27 cellular contexts compared by ENCODE assay signal in genomic region chr12:106888348-106888970, GRCh38.
"Had no signal": no experiment of that assay in that cellular context is flagged by ENCODE, and none has a peak within 500 bp of the region (broad histone marks: within the 10 kb centered on the region; RNA-seq: fewer than 3 reads in every experiment).

No MANE protein-coding gene starts in this region.

- H3K27me3 Mint-ChIP-seq: natural killer cell treated with Interleukin-12 subunit alpha and Interleukin-12 subunit beta and Interleukin-15 and Interleukin-18, amount 100 ng/mL, for 72 hours; stimulated activated naive CD8-positive, alpha-beta T cell treated with anti-CD3 and anti-CD28 coated beads, Interleukin-15, amount 100 ng/mL, for 72 hours had no signal

- H3K4me3 ChIP-seq: colonic mucosa, gastrocnemius medialis, heart left ventricle, hepatocyte, left ventricle myocardium inferior, mucosa of descending colon, prostate gland, right atrium auricular region, skin epidermis, spleen, suprapubic skin, transverse colon, vagina had no signal

- FAIRE-seq: kidney had no signal

- H3K4me2 ChIP-seq: hepatocyte had no signal

- H3K79me2 ChIP-seq: hepatocyte had no signal

- H3K4me1 Mint-ChIP-seq: mesothelial cell of epicardium; naive B cell; stimulated activated naive CD8-positive, alpha-beta T cell treated with anti-CD3 and anti-CD28 coated beads, Interleukin-15, amount 100 ng/mL, for 72 hours had no signal

- H3K27ac Mint-ChIP-seq: dendritic cell treated with granulocyte-macrophage colony-stimulating factor and Interleukin-4, amounts not matched to agents 40 ng/mL and 50 ng/mL, for 4 days; endodermal cell; mesothelial cell of epicardium; naive B cell; natural killer cell treated with Interleukin-12 subunit alpha and Interleukin-12 subunit beta and Interleukin-15 and Interleukin-18, amount 100 ng/mL, for 72 hours had no signal

- ATAC-seq: esophagus mucosa; gastrocnemius medialis; mucosa of descending colon; natural killer cell treated with Interleukin-12 subunit alpha and Interleukin-12 subunit beta and Interleukin-15 and Interleukin-18, amount 100 ng/mL, for 72 hours; stimulated activated naive CD8-positive, alpha-beta T cell treated with anti-CD3 and anti-CD28 coated beads, Interleukin-15, amount 100 ng/mL, for 72 hours had no signal

- H3K9me3 ChIP-seq: colonic mucosa, gastrocnemius medialis, heart left ventricle, left ventricle myocardium inferior, mucosa of descending colon, prostate gland, right atrium auricular region, spleen, suprapubic skin, transverse colon, vagina had no signal

- H3K27ac ChIP-seq: colonic mucosa, epithelial cell of prostate, gastrocnemius medialis, heart left ventricle, hepatocyte, left ventricle myocardium inferior, prostate gland, right atrium auricular region, skin epidermis, spleen, suprapubic skin, transverse colon, vagina had no signal

- H3K27me3 ChIP-seq: colonic mucosa, gastrocnemius medialis, hepatocyte, right atrium auricular region, suprapubic skin, transverse colon, vagina had no signal

- H3K4me1 ChIP-seq: colonic mucosa, gastrocnemius medialis, prostate gland, right atrium auricular region, spleen, suprapubic skin, vagina had no signal

- H3K9me3 Mint-ChIP-seq: dendritic cell treated with granulocyte-macrophage colony-stimulating factor and Interleukin-4, amounts not matched to agents 40 ng/mL and 50 ng/mL, for 4 days; endodermal cell; natural killer cell treated with Interleukin-12 subunit alpha and Interleukin-12 subunit beta and Interleukin-15 and Interleukin-18, amount 100 ng/mL, for 72 hours; stimulated activated naive CD8-positive, alpha-beta T cell treated with anti-CD3 and anti-CD28 coated beads, Interleukin-15, amount 100 ng/mL, for 72 hours had no signal

- DNase-seq: colonic mucosa; effector CD8-positive, alpha-beta T cell; endodermal cell; foreskin fibroblast; gastrocnemius medialis; heart left ventricle; kidney; left ventricle myocardium inferior; mesenchymal stem cell; mucosa of descending colon; naive B cell; spleen; stimulated activated CD4-positive, alpha-beta T cell treated with anti-CD3 and anti-CD28 coated beads, Interleukin-2, amount 100 ng/mL, for 48 hours; stimulated activated naive CD4-positive, alpha-beta T cell; stimulated activated naive CD8-positive, alpha-beta T cell treated with anti-CD3 and anti-CD28 coated beads, Interleukin-15, amount 100 ng/mL, for 72 hours; transverse colon had no signal

- H2AFZ ChIP-seq: hepatocyte had no signal

- H3K36me3 ChIP-seq: colonic mucosa, prostate gland had no signal

- H3K4me3 Mint-ChIP-seq: dendritic cell treated with granulocyte-macrophage colony-stimulating factor and Interleukin-4, amounts not matched to agents 40 ng/mL and 50 ng/mL, for 4 days; endodermal cell; mesothelial cell of epicardium; naive B cell; natural killer cell treated with Interleukin-12 subunit alpha and Interleukin-12 subunit beta and Interleukin-15 and Interleukin-18, amount 100 ng/mL, for 72 hours; stimulated activated naive CD8-positive, alpha-beta T cell treated with anti-CD3 and anti-CD28 coated beads, Interleukin-15, amount 100 ng/mL, for 72 hours had no signal
